8 cellular contexts compared by ENCODE assay signal in the genomic region with DNA sequence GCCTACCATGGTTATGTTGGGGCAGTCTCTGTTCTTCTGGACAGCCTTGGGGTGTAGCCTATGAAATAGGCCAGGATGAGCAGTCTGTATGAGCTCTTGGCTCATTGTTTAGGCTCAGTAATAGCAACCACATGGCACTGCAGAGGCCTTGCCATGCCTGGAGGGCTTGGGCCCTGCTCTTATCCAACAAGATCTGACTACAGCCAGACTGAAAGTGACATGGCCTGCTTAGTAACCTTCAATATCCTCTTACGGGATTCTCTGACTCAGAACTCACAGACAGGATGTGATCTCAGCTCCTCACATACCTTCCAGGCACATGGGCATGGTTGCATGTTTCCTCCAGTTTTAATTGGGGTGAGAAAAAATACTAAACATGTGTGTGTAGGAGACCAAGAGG.
DNase-seq lines count a peak whose midpoint lies in the region; ATAC-seq, FAIRE-seq and TF ChIP-seq lines count a peak whose summit lies in the region.

No MANE protein-coding gene starts in this region.

- intact Hi-C loops in activated CD8-positive, alpha-beta T cell treated with anti-CD3 and anti-CD28 coated beads for 36 hours (cut with micrococcal nuclease) = no loop called here

- H3K27me3 Mint-ChIP-seq in activated CD8-positive, alpha-beta T cell treated with anti-CD3 and anti-CD28 coated beads for 36 hours = no peaks in the 10 kb centered on the region

- TF ChIP-seq EP300 in A549 (IDR thresholded peaks at IDR 0.05) = no peak

- H3K4me3 ChIP-seq in A549 = no peak overlapping the region
- no peak overlapping the region for H3K4me3 ChIP-seq in foreskin fibroblast (ENCODE audit: low read depth in 1 of 2, low read length in 2 of 2)

- WGBS in A549 (ENCODE audit: missing lambda C conversion rate) = 14% methylated on average over 1 of the region's 1 CpG

- H3K27ac ChIP-seq in A549 = peak overlapping the region; percentile 52 to 77; a peak in 5 of 6 replicates

- DNase-seq in A549 (ENCODE audit: low read depth in 1 of 2, low spot score in 1 of 2) (peak; percentile 11 to 74), foreskin fibroblast (peak; percentile 99 to 100), NCI-H187 treated with DMSO at 0.1 percent for 48 hours (lab: John Stamatoyannopoulos, UW) (no peak), cortex of kidney (lab: John Stamatoyannopoulos, UW) (no peak)
- DNase-seq in activated CD8-positive, alpha-beta T cell treated with anti-CD3 and anti-CD28 coated beads for 36 hours = peak; percentile 75
- DNase-seq in stimulated activated CD8-positive, alpha-beta memory T cell treated with anti-CD3 and anti-CD28 coated beads, Interleukin-7, amount 100 ng/mL, for 48 hours (ENCODE audit: extremely low read depth in 1 of 2, low read depth in 1 of 2) = peak; percentile 24 to 62

- ATAC-seq in A549 (peak; percentile 71 to 73), HG03342 (IDR thresholded peaks at IDR 0.05; ENCODE audit: unreplicated experiment) (peak; percentile 86)
- peak; percentile 100 for ATAC-seq in activated CD8-positive, alpha-beta T cell treated with anti-CD3 and anti-CD28 coated beads for 36 hours

- TF ChIP-seq RAD21 in A549 (conservative IDR thresholded peaks at IDR 0.05 in 1 of 2, IDR thresholded peaks at IDR 0.05 in 1 of 2) = no peak

- FAIRE-seq in A549 (lab: Jason Lieb, UNC) = no peak

- H3K4me3 Mint-ChIP-seq in activated CD8-positive, alpha-beta T cell treated with anti-CD3 and anti-CD28 coated beads for 36 hours = no peak overlapping the region

- peaks cover 10% of the 10 kb centered on the region for H3K9me3 Mint-ChIP-seq in activated CD8-positive, alpha-beta T cell treated with anti-CD3 and anti-CD28 coated beads for 36 hours

- POLR2A ChIA-PET in A549 (lab: Yijun Ruan, JAX) = no interaction called here
- POLR2A ChIA-PET in activated CD8-positive, alpha-beta T cell treated with anti-CD3 and anti-CD28 coated beads for 36 hours (lab: Charles Lee) = interaction anchor here (0.6 to 1.2 kb wide), 2 partner anchors 35 to 290 kb away, joined by 3 read pairs; no protein-coding TSS in a partner anchor

- TF ChIP-seq CTCF in A549 (IDR thresholded peaks at IDR 0.05) = no peak
- no peak for TF ChIP-seq CTCF in activated CD8-positive, alpha-beta T cell treated with anti-CD3 and anti-CD28 coated beads for 36 hours (IDR thresholded peaks at IDR 0.05)
- TF ChIP-seq CTCF in foreskin fibroblast (IDR thresholded peaks at IDR 0.05; ENCODE audit: low read depth, low read length) = no peak

- no peaks in the 10 kb centered on the region for H3K9me3 ChIP-seq in A549

- in situ Hi-C loops in GM18951 (cut with MboI; ENCODE audit: low sequenced_read_pairs, unreplicated experiment) = no loop called here

- peaks cover 36% of the 10 kb centered on the region for H3K4me1 ChIP-seq in A549

- H3K27ac Mint-ChIP-seq in activated CD8-positive, alpha-beta T cell treated with anti-CD3 and anti-CD28 coated beads for 36 hours = peak overlapping the region; percentile 89

- H3K36me3 Mint-ChIP-seq in activated CD8-positive, alpha-beta T cell treated with anti-CD3 and anti-CD28 coated beads for 36 hours (ENCODE audit: low read depth) = peaks cover 6% of the 10 kb centered on the region

- no peak for TF ChIP-seq POLR2A in A549 (IDR thresholded peaks at IDR 0.05; ENCODE audit: low read length)
- peak; percentile 39 for TF ChIP-seq POLR2A in GM18951 (IDR thresholded peaks at IDR 0.05; ENCODE audit: extremely low read depth, insufficient read depth, insufficient read length)

- 0 out of 3 replicates have a peak overlapping the region, but pooled peaks have one; percentile 3 for H3K4me2 ChIP-seq in A549

- peaks cover 15% of the 10 kb centered on the region for H3K4me1 Mint-ChIP-seq in activated CD8-positive, alpha-beta T cell treated with anti-CD3 and anti-CD28 coated beads for 36 hours (ENCODE audit: low read depth)

- CTCF ChIA-PET in A549 (lab: Yijun Ruan, JAX) = interaction anchor here (0.9 to 1.3 kb wide), 3 partner anchors 10 to 239 kb away, joined by 3 read pairs; no protein-coding TSS in a partner anchor
- CTCF ChIA-PET in activated CD8-positive, alpha-beta T cell treated with anti-CD3 and anti-CD28 coated beads for 36 hours (lab: Charles Lee) = interaction anchor here (1.3 kb wide), 1 partner anchor 10 kb away, joined by 4 read pairs; no protein-coding TSS in a partner anchor

TF ChIP-seq in A549, 52 proteins besides CTCF, POLR2A, EP300 and RAD21:
- TF ChIP-seq, protein P1, sequence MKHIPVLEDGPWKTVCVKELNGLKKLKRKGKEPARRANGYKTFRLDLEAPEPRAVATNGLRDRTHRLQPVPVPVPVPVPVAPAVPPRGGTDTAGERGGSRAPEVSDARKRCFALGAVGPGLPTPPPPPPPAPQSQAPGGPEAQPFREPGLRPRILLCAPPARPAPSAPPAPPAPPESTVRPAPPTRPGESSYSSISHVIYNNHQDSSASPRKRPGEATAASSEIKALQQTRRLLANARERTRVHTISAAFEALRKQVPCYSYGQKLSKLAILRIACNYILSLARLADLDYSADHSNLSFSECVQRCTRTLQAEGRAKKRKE (CRISPR knock-in tag; IDR thresholded peaks at IDR 0.05; ENCODE audit: low read depth) = peak; percentile 34; the same call in 1 of the 2 replicates
- TF ChIP-seq, protein P2, sequence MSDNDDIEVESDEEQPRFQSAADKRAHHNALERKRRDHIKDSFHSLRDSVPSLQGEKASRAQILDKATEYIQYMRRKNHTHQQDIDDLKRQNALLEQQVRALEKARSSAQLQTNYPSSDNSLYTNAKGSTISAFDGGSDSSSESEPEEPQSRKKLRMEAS (IDR thresholded peaks at IDR 0.05) = peak; percentile 64
- TF ChIP-seq CHD4 (IDR thresholded peaks at IDR 0.05; ENCODE audit: borderline replicate concordance) = no peak

Comparison
In these comparisons a context has a peak if more than half of its experiments do, and no peak if none do; other contexts are left out.
1. DNase-seq: peak in A549 (2 of 2), activated CD8-positive, alpha-beta T cell treated with anti-CD3 and anti-CD28 coated beads for 36 hours (single experiment), foreskin fibroblast (2 of 2) and stimulated activated CD8-positive, alpha-beta memory T cell treated with anti-CD3 and anti-CD28 coated beads, Interleukin-7, amount 100 ng/mL, for 48 hours (2 of 2); none in NCI-H187 treated with DMSO at 0.1 percent for 48 hours (single experiment) and cortex of kidney (single experiment).
2. Peak in every context shown above with its lines, with median percentiles within 50 percentile points of each other: ATAC-seq.